In genomic region chr2:173797586-173798263, GRCh38 we compare ENCODE assay signal across 1 cellular context.
TF ChIP-seq lines count a peak whose summit lies in the region.

No MANE protein-coding gene starts in this region.

TF ChIP-seq in K562, 482 proteins besides CTCF, POLR2A, EP300 and RAD21 (continued from another document):
- TF ChIP-seq CHAMP1 (IDR thresholded peaks at IDR 0.05): no peak
